Comparison of ENCODE assay signal across 17 cellular contexts in genomic region chrX:17414057-17414658, GRCh38. TPM values are rescaled to one million over a fixed set of nuclear protein-coding genes. Genes with fewer than 3 reads are reported as not detected.
A peak's percentile ranks its signal among the peaks of the same experiment; 100 is the strongest.
DNase-seq lines count a peak whose midpoint lies in the region; ATAC-seq and TF ChIP-seq lines count a peak whose summit lies in the region.
"Had no signal": no experiment of that assay in that cellular context is flagged by ENCODE, and none has a peak within 500 bp of the region (broad histone marks: within the 10 kb centered on the region; RNA-seq: fewer than 3 reads in every experiment).

No MANE protein-coding gene starts in this region.

- POLR2A ChIA-PET in RWPE1 (lab: Yijun Ruan, JAX; ENCODE audit: low non-redundant PET) = no interaction called here

- H2AFZ ChIP-seq in GM23248 = no peak overlapping the region
- no peak overlapping the region for H2AFZ ChIP-seq in osteoblast (ENCODE audit: low read length)

- 31 to 44% methylated on average over 5 to 7 of the region's 7 CpGs for WGBS in GM23248 (ENCODE audit: low coverage in 1 of 2, low lambda C conversion rate in 2 of 2, missing lambda C conversion rate in 2 of 2), 2 experiments
- 72 to 80% methylated on average over 1 to 7 of the region's 7 CpGs for WGBS in transverse colon (ENCODE audit: low coverage in 1 of 2), 2 donors

- no peak for TF ChIP-seq POLR2A in transverse colon (IDR thresholded peaks at IDR 0.05)

- peak overlapping the region; percentile 94 for H3K27ac ChIP-seq in GM23248
- H3K27ac ChIP-seq in RWPE1 = peak overlapping the region; percentile 65; the same call in 1 of the 2 replicates
- H3K27ac ChIP-seq in epithelial cell of prostate = peak overlapping the region; percentile 82
- H3K27ac ChIP-seq in osteoblast (ENCODE audit: low read depth, low read length) = peak overlapping the region; percentile 86
- no peak overlapping the region for H3K27ac ChIP-seq in transverse colon

- H3K9me2 ChIP-seq in GM23248 (ENCODE audit: insufficient read depth) = no peaks in the 10 kb centered on the region

- ATAC-seq in GM21526 (IDR thresholded peaks at IDR 0.05; ENCODE audit: low FRiP score, unreplicated experiment) = no peak
- ATAC-seq: HepG2; naive thymus-derived CD8-positive, alpha-beta T cell had no signal

- TF ChIP-seq CTCF in RWPE1 (conservative IDR thresholded peaks at IDR 0.05; ENCODE audit: low read depth) = no peak
- no peak for TF ChIP-seq CTCF in osteoblast (IDR thresholded peaks at IDR 0.05; ENCODE audit: extremely low read depth, low read depth, low read length)
- TF ChIP-seq CTCF in transverse colon (IDR thresholded peaks at IDR 0.05) = no peak

- H3K36me3 ChIP-seq in GM23248 (ENCODE audit: low read depth) (no peaks in the 10 kb centered on the region), osteoblast (ENCODE audit: insufficient read depth, low read length) (no peaks in the 10 kb centered on the region), transverse colon (no peaks in the 10 kb centered on the region)
- H3K36me3 ChIP-seq: sigmoid colon had no signal

- H3K9me3 ChIP-seq in GM23248 (ENCODE audit: low read depth) = no peaks in the 10 kb centered on the region
- no peaks in the 10 kb centered on the region for H3K9me3 ChIP-seq in osteoblast (ENCODE audit: low read depth, low read length)
- no peaks in the 10 kb centered on the region for H3K9me3 ChIP-seq in transverse colon
- H3K9me3 ChIP-seq: sigmoid colon had no signal

- H3K4me3 ChIP-seq in GM23248 (no peak overlapping the region), osteoblast (ENCODE audit: insufficient read depth, low read length) (no peak overlapping the region), transverse colon (no peak overlapping the region)
- H3K4me3 ChIP-seq: sigmoid colon had no signal

- CTCF ChIA-PET in RWPE1 (lab: Yijun Ruan, JAX) = no interaction called here

- in situ Hi-C loops in GM23248 (cut with MboI) (no loop called here), transverse colon (cut with MboI; ENCODE audit: low pct_ligation_motif_present in 1 of 4, low pct_unique_long_range_greater_than_20kb in 1 of 4, low sequenced_read_pairs in 3 of 4) (no loop called here)

- DNase-seq in GM23248 = peak; percentile 32
- DNase-seq in RWPE1 (ENCODE audit: low spot score) = peak; percentile 11
- DNase-seq in epithelial cell of prostate (ENCODE audit: low read depth, low spot score) = no peak
- DNase-seq in osteoblast (ENCODE audit: insufficient read length, low spot score, missing footprints) = no peak
- DNase-seq in epidermal melanocyte (ENCODE audit: insufficient read length, low spot score) = no peak
- DNase-seq in foreskin melanocyte = no peak
- DNase-seq in transverse colon = no peak
- DNase-seq: activated B cell treated with CpG ODN at 0.5 μM for 24 hours; activated naive CD8-positive, alpha-beta T cell treated with anti-CD3 and anti-CD28 coated beads, Interleukin-2, amount 10 ng/mL, durations not matched to agents 7 days and 5 days; cerebellar nuclear complex; naive thymus-derived CD8-positive, alpha-beta T cell; NCI-H2171 treated with DMSO at 0.1 percent for 48 hours; sigmoid colon; stimulated activated CD4-positive, alpha-beta T cell treated with anti-CD3 and anti-CD28 coated beads, Interleukin-4, amount 100 ng/mL, for 4 hours; SW 1271 had no signal

- H3K79me2 ChIP-seq in GM23248 (ENCODE audit: insufficient read depth) (no peaks in the 10 kb centered on the region), osteoblast (ENCODE audit: insufficient read depth, low read length) (peaks cover 15% of the 10 kb centered on the region)

- peaks cover 22% of the 10 kb centered on the region for H3F3A ChIP-seq in GM23248 (ENCODE audit: insufficient read depth)

- no peak for TF ChIP-seq EP300 in transverse colon (IDR thresholded peaks at IDR 0.05; ENCODE audit: low read depth)

- H3K4me1 ChIP-seq in GM23248 (ENCODE audit: insufficient read depth) (peaks cover 61% of the 10 kb centered on the region), osteoblast (ENCODE audit: insufficient read depth, low read length) (peaks cover 48% of the 10 kb centered on the region), transverse colon (peaks cover 0 to 8% (median 0%) of the 10 kb centered on the region in 4 donors)

- H3K4me2 ChIP-seq in GM23248 (ENCODE audit: unreplicated experiment) = no peak overlapping the region
- H3K4me2 ChIP-seq in osteoblast (ENCODE audit: insufficient read depth, low read length) = peak overlapping the region; percentile 21

- H3K9ac ChIP-seq in GM23248 = no peak overlapping the region

- H3K27me3 ChIP-seq in GM23248 (replicated peaks; ENCODE audit: insufficient read depth) (no peaks in the 10 kb centered on the region), osteoblast (ENCODE audit: insufficient read depth, low read length) (no peaks in the 10 kb centered on the region), transverse colon (no peaks in the 10 kb centered on the region)
- H3K27me3 ChIP-seq: sigmoid colon had no signal

- H4K20me1 ChIP-seq in GM23248 (ENCODE audit: insufficient read depth) = no peaks in the 10 kb centered on the region
- peaks cover 3% of the 10 kb centered on the region for H4K20me1 ChIP-seq in osteoblast (ENCODE audit: insufficient read depth, low read length)

- intact Hi-C loops in transverse colon (cut with DNase I; ENCODE audit: low total_unique reads) = no loop called here

RNA-seq across cellular contexts. Expression of gene NHS, which starts 39.2 kb away (rescaled TPM):
- 4.8 and 5.6 TPM in 2 replicates for total RNA-seq in GM23248 (2014; rRNA removed; shearing (Covaris generic))
- polyA plus RNA-seq in GM23248 (2016; fragmentation: Nextera tagmentation; extraction: Ambion mirVana) = 0.74 and 1.0 TPM in 2 replicates
- total RNA-seq in osteoblast (10.5 and 16.8 TPM in 2 replicates), transverse colon (10 to 100 TPM in 1 of 4 donors, 1 to 10 TPM in 3; 1.2 to 10.7 (median 5.0) TPM)
- total RNA-seq: activated B cell treated with CpG ODN at 0.5 μM for 24 hours; naive thymus-derived CD8-positive, alpha-beta T cell had no signal
- polyA plus RNA-seq: HepG2 had no signal

Comparison
In these comparisons a context has a peak if more than half of its experiments do, and no peak if none do; other contexts are left out.
1. DNase-seq: peak in GM23248 (single experiment) and RWPE1 (single experiment); none in epithelial cell of prostate (single experiment), osteoblast (single experiment), epidermal melanocyte (single experiment), foreskin melanocyte (single experiment) and transverse colon (single experiment).
2. H3K27ac ChIP-seq: peak in GM23248 (single experiment), RWPE1 (single experiment), epithelial cell of prostate (single experiment) and osteoblast (single experiment); none in transverse colon (0 of 4).